In the genomic region with DNA sequence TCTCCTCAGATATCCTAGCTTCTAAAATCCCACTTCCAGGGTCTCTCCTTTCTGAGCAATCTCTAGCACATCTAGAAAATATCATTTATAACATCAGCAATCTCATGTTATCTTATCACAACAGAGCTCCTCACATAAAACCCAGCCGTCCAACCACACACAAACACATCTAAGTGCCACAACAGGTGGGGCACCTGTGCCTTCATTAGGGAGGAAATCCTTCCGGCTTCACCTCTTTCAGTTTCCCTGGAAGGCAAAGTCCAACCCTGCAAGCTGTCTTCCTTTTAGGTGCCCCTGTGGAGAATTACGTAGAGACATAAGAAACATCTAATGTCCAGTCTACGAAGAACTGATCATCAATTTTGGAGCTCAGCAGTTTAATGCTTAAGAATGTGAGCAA, we compare ENCODE assay signal across 9 cellular contexts. TPM values are rescaled to one million over a fixed set of nuclear protein-coding genes. Genes with fewer than 3 reads are reported as not detected.
DNase-seq lines count a peak whose midpoint lies in the region; ATAC-seq and TF ChIP-seq lines count a peak whose summit lies in the region.
"Had no signal": no experiment of that assay in that cellular context is flagged by ENCODE, and none has a peak within 500 bp of the region (broad histone marks: within the 10 kb centered on the region; RNA-seq: fewer than 3 reads in every experiment).

No MANE protein-coding gene starts in this region.

- DNase-seq in endodermal cell (no peak), NCI-H2029 (lab: John Stamatoyannopoulos, UW) (no peak)
- DNase-seq in stimulated activated CD4-positive, alpha-beta T cell treated with anti-CD3 and anti-CD28 coated beads, Interleukin-15, amount 100 ng/mL, for 24 hours: no peak

- H3K36me3 ChIP-seq in ES-I3 (ENCODE audit: insufficient read depth, low read length): no peaks in the 10 kb centered on the region
- peaks cover 22% of the 10 kb centered on the region for H3K36me3 ChIP-seq in OCI-LY3 (replicated peaks; ENCODE audit: low read depth, low read length)
- no peaks in the 10 kb centered on the region for H3K36me3 ChIP-seq in endodermal cell (ENCODE audit: control insufficient read depth, insufficient read depth, low read length)
- H3K36me3 ChIP-seq in neuron (ENCODE audit: insufficient read depth, low read length): no peaks in the 10 kb centered on the region
- H3K36me3 ChIP-seq: prostate gland had no signal

- peaks cover 85% of the 10 kb centered on the region for H3K79me2 ChIP-seq in OCI-LY3 (ENCODE audit: low read length)

- H3K27me3 Mint-ChIP-seq in endodermal cell (ENCODE audit: insufficient read depth): no peaks in the 10 kb centered on the region

- peaks cover 43% of the 10 kb centered on the region for H4K20me1 ChIP-seq in OCI-LY3 (ENCODE audit: insufficient read depth, low read length)

- H3K9me3 Mint-ChIP-seq in endodermal cell: no peaks in the 10 kb centered on the region

- H3K4me3 ChIP-seq in OCI-LY3 (ENCODE audit: low read length) (peak overlapping the region; percentile 81), endodermal cell (ENCODE audit: low read length) (peak overlapping the region; percentile 97), neuron (ENCODE audit: low read length) (peak overlapping the region; percentile 88)

- ATAC-seq in GM21423 (IDR thresholded peaks at IDR 0.05; ENCODE audit: unreplicated experiment) (no peak), HG02938 (IDR thresholded peaks at IDR 0.05; ENCODE audit: unreplicated experiment) (no peak)

- H3K27ac ChIP-seq in OCI-LY3 (ENCODE audit: low read length) (no peak overlapping the region), endodermal cell (ENCODE audit: low read depth, low read length) (no peak overlapping the region)

- H2AFZ ChIP-seq in OCI-LY3 (ENCODE audit: low read depth, low read length) (no peak overlapping the region), neuron (ENCODE audit: low read depth, low read length) (no peak overlapping the region)

- H3K4me1 ChIP-seq in ES-I3 (ENCODE audit: insufficient read depth, low read length): peaks cover 10% of the 10 kb centered on the region; the same call in 1 of the 2 replicates
- H3K4me1 ChIP-seq in OCI-LY3 (ENCODE audit: low read length): peaks cover 23% of the 10 kb centered on the region
- no peaks in the 10 kb centered on the region for H3K4me1 ChIP-seq in endodermal cell (ENCODE audit: control insufficient read depth, insufficient read depth, low read length)
- H3K4me1 ChIP-seq in neuron (ENCODE audit: insufficient read depth, low read length): peaks cover 19% of the 10 kb centered on the region

- H3K27me3 ChIP-seq in OCI-LY3 (ENCODE audit: low read depth, low read length) (no peaks in the 10 kb centered on the region), endodermal cell (ENCODE audit: control insufficient read depth, insufficient read depth, low read length, poor library complexity, severe bottlenecking) (no peaks in the 10 kb centered on the region), neuron (ENCODE audit: insufficient read depth, low read length) (no peaks in the 10 kb centered on the region)

- no peak overlapping the region for H3K27ac Mint-ChIP-seq in endodermal cell

- WGBS in endodermal cell (ENCODE audit: insufficient coverage in 1 of 2, insufficient read length in 1 of 2), 2 experiments: 90 to 93% methylated on average over 4 of the region's 4 CpGs

- H3K4me3 Mint-ChIP-seq in endodermal cell: peak overlapping the region; percentile 97

- TF ChIP-seq CTCF in OCI-LY3 (IDR thresholded peaks at IDR 0.05; ENCODE audit: low read depth, low read length) (no peak), endodermal cell (conservative IDR thresholded peaks at IDR 0.05) (no peak)

- H3K4me2 ChIP-seq in OCI-LY3 (ENCODE audit: low read length): peak overlapping the region; percentile 79

- H3K9ac ChIP-seq in ES-I3 (ENCODE audit: low read depth, low read length): peak overlapping the region; percentile 100
- H3K9ac ChIP-seq in OCI-LY3 (ENCODE audit: low read length): peak overlapping the region; percentile 86; the same call in 1 of the 2 replicates
- no peak overlapping the region for H3K9ac ChIP-seq in endodermal cell (ENCODE audit: extremely low read depth, low read length, poor library complexity, severe bottlenecking)

- H3K9me3 ChIP-seq in ES-I3 (ENCODE audit: control insufficient read depth, insufficient read depth, low read length) (no peaks in the 10 kb centered on the region), OCI-LY3 (ENCODE audit: insufficient read depth, low read length) (no peaks in the 10 kb centered on the region), endodermal cell (ENCODE audit: control insufficient read depth, low read length) (no peaks in the 10 kb centered on the region), neuron (ENCODE audit: low read length) (no peaks in the 10 kb centered on the region)
- H3K9me3 ChIP-seq: prostate gland had no signal

- H3K36me3 Mint-ChIP-seq in endodermal cell (ENCODE audit: low read depth): no peaks in the 10 kb centered on the region

- H3K4me1 Mint-ChIP-seq in endodermal cell: peaks cover 21% of the 10 kb centered on the region

RNA-seq across cellular contexts. Expression of a gene that starts 1.6 kb away (rescaled TPM):
- total RNA-seq in endodermal cell: 10 to 100 TPM; 63.7 to 69.7 TPM
- polyA plus RNA-seq in endodermal cell (2013, experiment 1 of 2): 51.6 TPM
- polyA plus RNA-seq in endodermal cell (2013, experiment 2 of 2): 45.0 TPM

RNA-seq across cellular contexts. Expression of a gene that starts 1.6 kb away (rescaled TPM):
- total RNA-seq in endodermal cell: 10 to 100 TPM; 61.2 to 69.4 TPM
- polyA plus RNA-seq in endodermal cell (2013, experiment 1 of 2): 61.4 TPM
- 54.6 TPM for polyA plus RNA-seq in endodermal cell (2013, experiment 2 of 2)

RNA-seq across cellular contexts. Expression of a gene that starts 51.7 kb away (rescaled TPM):
- not detected for total RNA-seq in endodermal cell
- polyA plus RNA-seq in endodermal cell (2013, experiment 1 of 2): not detected
- 0.29 TPM for polyA plus RNA-seq in endodermal cell (2013, experiment 2 of 2)
